In the genomic region with DNA sequence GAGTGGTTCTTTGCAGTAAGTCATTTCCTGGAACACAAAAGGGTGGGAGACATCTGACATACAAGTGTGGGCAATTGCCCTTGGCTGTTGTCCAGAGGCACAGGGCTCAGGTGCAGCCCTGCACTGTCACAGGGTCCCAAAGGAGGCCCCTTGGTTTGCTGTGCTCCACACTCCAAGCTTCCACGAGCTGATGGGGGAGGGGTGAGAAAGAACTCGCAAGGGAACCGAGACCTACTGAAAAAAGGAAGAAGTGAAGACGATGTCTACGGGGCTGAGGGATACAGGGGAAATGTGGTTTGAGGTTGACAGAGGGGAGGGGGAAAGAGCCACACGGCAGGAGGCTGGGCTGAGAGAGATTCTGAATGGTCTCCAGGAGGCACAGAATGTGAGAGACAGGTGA, we compare ENCODE assay signal across 1 cellular context.
TF ChIP-seq lines count a peak whose summit lies in the region.

No MANE protein-coding gene starts in this region.

TF ChIP-seq in GM12878, 131 proteins besides CTCF, POLR2A, EP300 and RAD21 (continued from another document):
- TF ChIP-seq RUNX3 (IDR thresholded peaks at IDR 0.05; ENCODE audit: low read length) (peak; percentile 86), NFIC (IDR thresholded peaks at IDR 0.05; ENCODE audit: low read depth, low read length) (peak; percentile 33; the same call in 1 of the 2 replicates), IKZF1 (conservative IDR thresholded peaks at IDR 0.05) (peak; percentile 46), NBN (IDR thresholded peaks at IDR 0.05) (0 out of 2 replicates have a peak, but pooled peaks have one; percentile 19), KLF5 (IDR thresholded peaks at IDR 0.05; ENCODE audit: partially characterized antibody) (no peak)
